ENCODE assay signal across 8 cellular contexts in genomic region chr21:31142600-31142999, GRCh38.
DNase-seq lines count a peak whose midpoint lies in the region; ATAC-seq, FAIRE-seq and TF ChIP-seq lines count a peak whose summit lies in the region.
"Had no signal": no experiment of that assay in that cellular context is flagged by ENCODE, and none has a peak within 500 bp of the region (broad histone marks: within the 10 kb centered on the region; RNA-seq: fewer than 3 reads in every experiment).

No MANE protein-coding gene starts in this region.

- H3K4me3 Mint-ChIP-seq in CD4-positive, alpha-beta memory T cell: no peak overlapping the region

- H3K27ac Mint-ChIP-seq in CD4-positive, alpha-beta memory T cell: peak overlapping the region in 1 of 7 donors; percentile 55

- FAIRE-seq in kidney (lab: Jason Lieb, UNC): no peak

- CTCF ChIA-PET in CD4-positive, alpha-beta memory T cell (lab: Charles Lee; ENCODE audit: partially characterized antibody): interaction anchor here (0.7 to 2.4 kb wide), 6 partner anchors 10 to 44 kb away, joined by 3 to 10 read pairs (median 4); no protein-coding TSS in a partner anchor

- no peaks in the 10 kb centered on the region for H3K27me3 Mint-ChIP-seq in CD4-positive, alpha-beta memory T cell

- no peaks in the 10 kb centered on the region for H3K9me3 ChIP-seq in CD4-positive, alpha-beta memory T cell (ENCODE audit: control insufficient read depth in 1 of 2, low read length in 2 of 2)
- H3K9me3 ChIP-seq in RWPE2 (ENCODE audit: severe bottlenecking): no peaks in the 10 kb centered on the region
- no peaks in the 10 kb centered on the region for H3K9me3 ChIP-seq in kidney (ENCODE audit: control insufficient read depth in 1 of 2, low read length in 2 of 2)
- H3K9me3 ChIP-seq in uterus: no peaks in the 10 kb centered on the region

- ATAC-seq in GM18867 (IDR thresholded peaks at IDR 0.05; ENCODE audit: unreplicated experiment) (peak; percentile 81), RWPE2 (ENCODE audit: low read depth) (no peak), GM19023 (IDR thresholded peaks at IDR 0.05; ENCODE audit: unreplicated experiment) (no peak)

- H3K27me3 ChIP-seq in CD4-positive, alpha-beta memory T cell (ENCODE audit: insufficient read depth, low read length): no peaks in the 10 kb centered on the region
- H3K27me3 ChIP-seq in RWPE2 (ENCODE audit: insufficient read depth, poor library complexity, severe bottlenecking) (no peaks in the 10 kb centered on the region), uterus (no peaks in the 10 kb centered on the region)

- peaks cover 44 to 51% of the 10 kb centered on the region in 2 donors for H3K36me3 Mint-ChIP-seq in CD4-positive, alpha-beta memory T cell

- peaks cover 11 to 34% (median 19%) of the 10 kb centered on the region in 4 donors for H3K4me1 Mint-ChIP-seq in CD4-positive, alpha-beta memory T cell

- TF ChIP-seq POLR2A in uterus (IDR thresholded peaks at IDR 0.05): no peak

- no peak overlapping the region for H3K27ac ChIP-seq in CD4-positive, alpha-beta memory T cell (ENCODE audit: low read depth, low read length)
- H3K27ac ChIP-seq in RWPE2 (ENCODE audit: poor library complexity, severe bottlenecking): no peak overlapping the region
- no peak overlapping the region for H3K27ac ChIP-seq in kidney (ENCODE audit: low read depth in 2 of 2, low read length in 2 of 2)
- no peak overlapping the region for H3K27ac ChIP-seq in uterus

- no peaks in the 10 kb centered on the region for H3K9me3 Mint-ChIP-seq in CD4-positive, alpha-beta memory T cell

- POLR2A ChIA-PET in CD4-positive, alpha-beta memory T cell (lab: Charles Lee; ENCODE audit: partially characterized antibody): interaction anchor here (0.7 to 1.7 kb wide), 2 partner anchors 8 to 9 kb away, joined by 3 to 4 read pairs; no protein-coding TSS in a partner anchor

- no peak overlapping the region for H3K9ac ChIP-seq in kidney (ENCODE audit: low read length in 2 of 2)

- DNase-seq in CD4-positive, alpha-beta memory T cell: peak in 4 of 5 donors; percentile 17 to 23 (median 20)
- no peak for DNase-seq in RWPE2 (ENCODE audit: low spot score)
- DNase-seq in kidney: no peak
- DNase-seq in uterus: no peak
- no peak for DNase-seq in midbrain (lab: John Stamatoyannopoulos, UW)
- DNase-seq: OCI-M1 had no signal

- H3K36me3 ChIP-seq in CD4-positive, alpha-beta memory T cell (ENCODE audit: insufficient read depth, low read length): peaks cover 26% of the 10 kb centered on the region
- H3K36me3 ChIP-seq in RWPE2 (ENCODE audit: low read depth): no peaks in the 10 kb centered on the region
- no peaks in the 10 kb centered on the region for H3K36me3 ChIP-seq in kidney (ENCODE audit: control insufficient read depth in 1 of 2, insufficient read depth in 2 of 2, low read length in 2 of 2)
- no peaks in the 10 kb centered on the region for H3K36me3 ChIP-seq in uterus

- H3K4me3 ChIP-seq in CD4-positive, alpha-beta memory T cell (ENCODE audit: low read length in 2 of 2): no peak overlapping the region
- H3K4me3 ChIP-seq in RWPE2 (ENCODE audit: severe bottlenecking) (no peak overlapping the region), kidney (ENCODE audit: low read length in 2 of 2) (no peak overlapping the region), uterus (no peak overlapping the region)

- TF ChIP-seq CTCF in RWPE2 (IDR thresholded peaks at IDR 0.05; ENCODE audit: poor library complexity, severe bottlenecking) (peak; percentile 12), kidney (IDR thresholded peaks at IDR 0.05; ENCODE audit: borderline replicate concordance, extremely low read depth, insufficient read depth) (peak; percentile 10), uterus (IDR thresholded peaks at IDR 0.05) (no peak)

- H3K4me1 ChIP-seq in CD4-positive, alpha-beta memory T cell (ENCODE audit: insufficient read depth, low read length): peaks cover 8% of the 10 kb centered on the region
- H3K4me1 ChIP-seq in RWPE2 (ENCODE audit: insufficient read depth, poor library complexity, severe bottlenecking): no peaks in the 10 kb centered on the region
- no peaks in the 10 kb centered on the region for H3K4me1 ChIP-seq in kidney (ENCODE audit: control insufficient read depth in 1 of 2, insufficient read depth in 1 of 2, low read depth in 1 of 2, low read length in 2 of 2)
- no peaks in the 10 kb centered on the region for H3K4me1 ChIP-seq in uterus

- intact Hi-C loops in CD4-positive, alpha-beta memory T cell (cut with micrococcal nuclease): loop anchor here (2.0 kb wide), 1 partner anchor 44 kb away; no protein-coding TSS in a partner anchor
- intact Hi-C loops in kidney (cut with DNase I): no loop called here
- intact Hi-C loops in uterus (cut with DNase I; ENCODE audit: low total_unique reads): no loop called here

Comparison
In these comparisons a context has a peak if more than half of its experiments do, and no peak if none do; other contexts are left out.
1. DNase-seq: peak in CD4-positive, alpha-beta memory T cell (4 of 5); none in RWPE2 (single experiment), kidney (single experiment), uterus (0 of 2) and midbrain (single experiment).
2. CTCF ChIP-seq: peak in RWPE2 (single experiment) and kidney (single experiment); none in uterus (0 of 4).